2 cellular contexts compared by ENCODE assay signal in genomic region chr1:222107975-222108374, GRCh38.
TF ChIP-seq lines count a peak whose summit lies in the region.

No MANE protein-coding gene starts in this region.

TF ChIP-seq in HepG2, 621 proteins besides CTCF, POLR2A, EP300 and RAD21:
- no peak for TF ChIP-seq BRD4 (CRISPR knock-in tag; IDR thresholded peaks at IDR 0.05)
- no peak for TF ChIP-seq ARID5B (CRISPR knock-in tag; IDR thresholded peaks at IDR 0.05)

TF ChIP-seq in IMR-90, 13 proteins besides CTCF, POLR2A, EP300 and RAD21:
- TF ChIP-seq FOS (IDR thresholded peaks at IDR 0.05; ENCODE audit: low read depth, low read length), result no peak
- no peak for TF ChIP-seq RCOR1 (IDR thresholded peaks at IDR 0.05; ENCODE audit: insufficient replicate concordance, low read length)
- no peak for TF ChIP-seq CEBPB (IDR thresholded peaks at IDR 0.05; ENCODE audit: low read depth, low read length)
- no peak for TF ChIP-seq ELK1 (IDR thresholded peaks at IDR 0.05; ENCODE audit: borderline replicate concordance, low read depth, low read length)
- no peak for TF ChIP-seq MAZ (IDR thresholded peaks at IDR 0.05; ENCODE audit: borderline replicate concordance, low read depth, low read length)
